In the genomic region with DNA sequence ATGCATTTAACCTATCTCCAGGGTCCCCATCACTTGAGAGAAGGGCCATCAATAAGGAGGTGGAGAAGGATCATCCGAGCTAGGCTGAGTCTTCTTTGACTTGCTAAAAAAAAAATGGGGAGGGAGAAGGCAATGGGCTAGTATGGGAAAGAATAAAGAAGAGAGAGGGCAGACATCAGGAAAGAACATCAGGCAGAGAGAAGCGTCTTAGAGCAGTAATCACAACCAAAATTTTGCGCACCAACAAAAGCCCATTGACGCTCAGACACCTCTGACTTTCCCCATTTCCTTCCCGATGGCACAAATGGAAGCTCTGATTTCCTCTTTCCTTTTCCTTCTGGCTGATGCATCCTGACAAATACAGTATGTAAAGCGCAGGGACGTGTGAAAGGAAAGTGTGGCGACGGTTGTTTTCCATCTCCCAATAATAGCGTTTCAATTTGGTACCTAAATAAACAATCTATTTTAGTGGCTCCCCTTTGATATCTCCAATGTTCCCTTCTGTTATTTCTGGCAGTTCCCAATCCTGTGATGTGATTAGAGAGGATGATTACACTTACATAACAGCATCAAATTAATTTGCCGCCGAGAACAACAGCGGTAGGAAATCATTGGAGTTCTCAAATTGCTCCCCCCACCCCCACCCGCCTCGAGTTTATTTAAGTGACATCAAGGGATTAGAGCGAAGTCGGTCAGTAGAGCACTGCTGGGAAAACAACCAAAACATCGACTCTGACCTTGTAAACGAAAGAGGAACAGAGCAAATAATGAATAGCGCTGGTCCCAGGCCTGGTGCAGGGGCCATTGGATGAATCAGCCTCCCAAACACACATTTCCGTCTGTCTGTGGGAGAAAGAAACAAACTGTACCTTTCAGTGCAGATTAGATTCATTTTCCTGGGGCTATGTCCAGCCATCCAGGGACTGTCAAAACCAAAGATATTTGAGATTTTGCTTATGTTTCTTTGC, we compare ENCODE assay signal across 1 cellular context.
TF ChIP-seq lines count a peak whose summit lies in the region.

No MANE protein-coding gene starts in this region.

TF ChIP-seq in GM23338, 12 proteins besides CTCF, POLR2A, EP300 and RAD21 (continued from another document):
- TF ChIP-seq EZH2phosphoT487 (IDR thresholded peaks at IDR 0.05; ENCODE audit: unreplicated experiment) (no peak), JUNB (IDR thresholded peaks at IDR 0.05; ENCODE audit: unreplicated experiment) (no peak), ZNF114 (CRISPR knock-in tag; IDR thresholded peaks at IDR 0.05) (no peak), CREB1 (CRISPR knock-in tag; IDR thresholded peaks at IDR 0.05; ENCODE audit: low read depth) (no peak), NANOG (IDR thresholded peaks at IDR 0.05; ENCODE audit: borderline replicate concordance) (no peak)
- TF ChIP-seq, protein P1, sequence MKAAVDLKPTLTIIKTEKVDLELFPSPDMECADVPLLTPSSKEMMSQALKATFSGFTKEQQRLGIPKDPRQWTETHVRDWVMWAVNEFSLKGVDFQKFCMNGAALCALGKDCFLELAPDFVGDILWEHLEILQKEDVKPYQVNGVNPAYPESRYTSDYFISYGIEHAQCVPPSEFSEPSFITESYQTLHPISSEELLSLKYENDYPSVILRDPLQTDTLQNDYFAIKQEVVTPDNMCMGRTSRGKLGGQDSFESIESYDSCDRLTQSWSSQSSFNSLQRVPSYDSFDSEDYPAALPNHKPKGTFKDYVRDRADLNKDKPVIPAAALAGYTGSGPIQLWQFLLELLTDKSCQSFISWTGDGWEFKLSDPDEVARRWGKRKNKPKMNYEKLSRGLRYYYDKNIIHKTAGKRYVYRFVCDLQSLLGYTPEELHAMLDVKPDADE (IDR thresholded peaks at IDR 0.05), result no peak
- TF ChIP-seq, protein P2, sequence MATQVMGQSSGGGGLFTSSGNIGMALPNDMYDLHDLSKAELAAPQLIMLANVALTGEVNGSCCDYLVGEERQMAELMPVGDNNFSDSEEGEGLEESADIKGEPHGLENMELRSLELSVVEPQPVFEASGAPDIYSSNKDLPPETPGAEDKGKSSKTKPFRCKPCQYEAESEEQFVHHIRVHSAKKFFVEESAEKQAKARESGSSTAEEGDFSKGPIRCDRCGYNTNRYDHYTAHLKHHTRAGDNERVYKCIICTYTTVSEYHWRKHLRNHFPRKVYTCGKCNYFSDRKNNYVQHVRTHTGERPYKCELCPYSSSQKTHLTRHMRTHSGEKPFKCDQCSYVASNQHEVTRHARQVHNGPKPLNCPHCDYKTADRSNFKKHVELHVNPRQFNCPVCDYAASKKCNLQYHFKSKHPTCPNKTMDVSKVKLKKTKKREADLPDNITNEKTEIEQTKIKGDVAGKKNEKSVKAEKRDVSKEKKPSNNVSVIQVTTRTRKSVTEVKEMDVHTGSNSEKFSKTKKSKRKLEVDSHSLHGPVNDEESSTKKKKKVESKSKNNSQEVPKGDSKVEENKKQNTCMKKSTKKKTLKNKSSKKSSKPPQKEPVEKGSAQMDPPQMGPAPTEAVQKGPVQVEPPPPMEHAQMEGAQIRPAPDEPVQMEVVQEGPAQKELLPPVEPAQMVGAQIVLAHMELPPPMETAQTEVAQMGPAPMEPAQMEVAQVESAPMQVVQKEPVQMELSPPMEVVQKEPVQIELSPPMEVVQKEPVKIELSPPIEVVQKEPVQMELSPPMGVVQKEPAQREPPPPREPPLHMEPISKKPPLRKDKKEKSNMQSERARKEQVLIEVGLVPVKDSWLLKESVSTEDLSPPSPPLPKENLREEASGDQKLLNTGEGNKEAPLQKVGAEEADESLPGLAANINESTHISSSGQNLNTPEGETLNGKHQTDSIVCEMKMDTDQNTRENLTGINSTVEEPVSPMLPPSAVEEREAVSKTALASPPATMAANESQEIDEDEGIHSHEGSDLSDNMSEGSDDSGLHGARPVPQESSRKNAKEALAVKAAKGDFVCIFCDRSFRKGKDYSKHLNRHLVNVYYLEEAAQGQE (IDR thresholded peaks at IDR 0.05; ENCODE audit: unreplicated experiment), result no peak
TF ChIP-seq in GM23338: peak in this region for 0.
